1 cellular context compared by ENCODE assay signal in genomic region chr12:33248364-33248763, GRCh38.
TF ChIP-seq lines count a peak whose summit lies in the region.

No MANE protein-coding gene starts in this region.

TF ChIP-seq in GM23338, 12 proteins besides CTCF, POLR2A, EP300 and RAD21 (continued from another document):
- TF ChIP-seq ETS1 (IDR thresholded peaks at IDR 0.05) (no peak), EZH2phosphoT487 (IDR thresholded peaks at IDR 0.05; ENCODE audit: unreplicated experiment) (no peak), REST (IDR thresholded peaks at IDR 0.05; ENCODE audit: unreplicated experiment) (no peak), ZNF462 (CRISPR knock-in tag; IDR thresholded peaks at IDR 0.05) (no peak)
